Comparison of ENCODE assay signal across 17 cellular contexts in genomic region chr5:153902026-153902425, GRCh38.
DNase-seq lines count a peak whose midpoint lies in the region; ATAC-seq and TF ChIP-seq lines count a peak whose summit lies in the region.
"Had no signal": no experiment of that assay in that cellular context is flagged by ENCODE, and none has a peak within 500 bp of the region (broad histone marks: within the 10 kb centered on the region; RNA-seq: fewer than 3 reads in every experiment).

No MANE protein-coding gene starts in this region.

- DNase-seq in EH (ENCODE audit: low read depth) (peak; percentile 28), adipocyte (ENCODE audit: low read depth) (peak; percentile 44), fibroblast of mammary gland (ENCODE audit: low read depth) (peak; percentile 8), gastrocnemius medialis (no peak), KG1 (lab: John Stamatoyannopoulos, UW) (no peak)
- DNase-seq in stimulated activated CD4-positive, alpha-beta T cell treated with anti-CD3 and anti-CD28 coated beads, Interleukin-12 subunit alpha, Interleukin-12 subunit beta, amount 100 ng/mL, for 4 hours: no peak
- DNase-seq: AML-193; Caco-2; CD4-positive, CD25-positive, alpha-beta regulatory T cell; NCI-H1092; NCI-H146; NCI-H2081; NCI-H510A treated with DMSO at 0.1 percent for 48 hours; NCI-H82; PC-9 had no signal

- TF ChIP-seq POLR2A in gastrocnemius medialis (IDR thresholded peaks at IDR 0.05): no peak

- in situ Hi-C loops in gastrocnemius medialis (cut with MboI; ENCODE audit: low sequenced_read_pairs in 4 of 4): no loop called here

- H3K9ac ChIP-seq in adipocyte (ENCODE audit: low read length) (peak overlapping the region; percentile 75), skeletal muscle satellite cell (ENCODE audit: low read depth, low read length) (peak overlapping the region; percentile 60)

- H3K27me3 ChIP-seq in adipocyte (replicated peaks; ENCODE audit: control insufficient read depth, insufficient read depth, low read length) (no peaks in the 10 kb centered on the region), skeletal muscle satellite cell (ENCODE audit: control insufficient read depth, insufficient read depth, low read length) (no peaks in the 10 kb centered on the region), gastrocnemius medialis (no peaks in the 10 kb centered on the region)

- no peak overlapping the region for H3K4me3 ChIP-seq in adipocyte (ENCODE audit: low read length)
- H3K4me3 ChIP-seq in fibroblast of mammary gland (ENCODE audit: control insufficient read depth, low read depth, low read length): no peak overlapping the region
- no peak overlapping the region for H3K4me3 ChIP-seq in skeletal muscle satellite cell (ENCODE audit: low read length)
- no peak overlapping the region for H3K4me3 ChIP-seq in gastrocnemius medialis
- H3K4me3 ChIP-seq: K562, PC-9 had no signal

- H3K4me1 ChIP-seq in adipocyte (ENCODE audit: control insufficient read depth, insufficient read depth, low read length) (peaks cover 39% of the 10 kb centered on the region), skeletal muscle satellite cell (ENCODE audit: control insufficient read depth, insufficient read depth, low read length) (peaks cover 45% of the 10 kb centered on the region), gastrocnemius medialis (no peaks in the 10 kb centered on the region)
- H3K4me1 ChIP-seq: Caco-2 had no signal

- peak overlapping the region in 2 of 4 donors; percentile 35 to 52 for H3K27ac ChIP-seq in gastrocnemius medialis
- H3K27ac ChIP-seq: PC-9 had no signal

- no peak for ATAC-seq in gastrocnemius medialis
- ATAC-seq: K562 had no signal

- intact Hi-C loops in gastrocnemius medialis (cut with DNase I; ENCODE audit: low total_unique reads): no loop called here

- H3K9me3 ChIP-seq in adipocyte (ENCODE audit: control insufficient read depth, low read length) (no peaks in the 10 kb centered on the region), skeletal muscle satellite cell (replicated peaks; ENCODE audit: low read length) (no peaks in the 10 kb centered on the region), gastrocnemius medialis (no peaks in the 10 kb centered on the region)
- H3K9me3 ChIP-seq: Caco-2 had no signal

- no peak overlapping the region for H3K4me2 ChIP-seq in skeletal muscle satellite cell (ENCODE audit: low read length)
- H3K4me2 ChIP-seq: PC-9 had no signal

- no peak for TF ChIP-seq CTCF in fibroblast of mammary gland (conservative IDR thresholded peaks at IDR 0.05; ENCODE audit: control insufficient read depth, insufficient read depth, low read depth, low read length)
- no peak for TF ChIP-seq CTCF in gastrocnemius medialis (IDR thresholded peaks at IDR 0.05 in 4 of 5, conservative IDR thresholded peaks at IDR 0.05 in 1 of 5)

- H3K36me3 ChIP-seq in adipocyte (ENCODE audit: control insufficient read depth, insufficient read depth, low read length, severe bottlenecking) (no peaks in the 10 kb centered on the region), skeletal muscle satellite cell (ENCODE audit: insufficient read depth, low read length) (no peaks in the 10 kb centered on the region), gastrocnemius medialis (no peaks in the 10 kb centered on the region)

Comparison
In these comparisons a context has a peak if more than half of its experiments do, and no peak if none do; other contexts are left out.
1. DNase-seq: peak in EH (single experiment), adipocyte (single experiment) and fibroblast of mammary gland (single experiment); none in stimulated activated CD4-positive, alpha-beta T cell treated with anti-CD3 and anti-CD28 coated beads, Interleukin-12 subunit alpha, Interleukin-12 subunit beta, amount 100 ng/mL, for 4 hours (single experiment), gastrocnemius medialis (0 of 2) and KG1 (single experiment).